8 cellular contexts compared by ENCODE assay signal in the genomic region with DNA sequence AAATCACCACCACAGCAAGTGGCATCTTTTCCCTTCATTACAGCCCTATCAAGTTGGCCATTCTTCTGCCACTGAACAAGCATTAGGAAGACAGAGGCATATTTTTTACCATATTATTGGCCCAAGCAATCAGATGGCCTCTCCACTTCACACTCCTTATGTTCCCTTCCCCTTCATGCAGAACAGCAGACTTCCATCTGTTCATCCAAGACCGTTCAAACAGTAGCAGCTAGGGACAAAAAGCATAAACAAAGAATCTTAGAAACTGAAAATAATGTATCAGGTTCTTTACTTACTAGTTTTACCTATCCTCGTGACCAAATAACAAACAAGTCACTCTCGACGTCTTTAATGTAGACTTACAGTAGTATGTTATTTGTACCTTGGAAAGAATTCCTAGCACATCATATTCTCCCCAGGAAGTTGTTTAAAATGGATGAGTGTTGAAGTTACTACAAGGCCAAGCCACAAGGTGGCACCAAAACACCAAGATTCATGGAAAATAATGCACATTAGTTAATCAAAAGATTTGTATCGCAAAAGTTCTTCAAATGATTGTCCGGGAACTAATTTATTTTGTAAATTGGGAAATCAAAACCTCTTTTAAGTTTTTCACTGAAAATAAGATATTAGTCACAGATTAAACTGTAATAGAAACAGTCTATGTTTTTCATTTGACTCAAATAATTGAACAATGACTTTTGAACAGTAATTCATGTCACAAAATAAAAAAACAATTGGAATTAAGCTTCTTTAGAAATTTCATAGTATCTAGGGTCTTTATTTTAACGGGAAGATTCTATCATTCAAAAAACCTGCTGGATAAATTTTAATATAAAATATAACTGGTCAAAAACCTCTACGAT.
DNase-seq lines count a peak whose midpoint lies in the region; ATAC-seq and TF ChIP-seq lines count a peak whose summit lies in the region.

No MANE protein-coding gene starts in this region.

- H3K4me1 ChIP-seq in H9 (ENCODE audit: insufficient read depth, low read length), result peaks cover 7% of the 10 kb centered on the region; the same call in 1 of the 2 replicates
- no peaks in the 10 kb centered on the region for H3K4me1 ChIP-seq in osteoblast (ENCODE audit: insufficient read depth, low read length)

- H2AK5ac ChIP-seq in H9 (ENCODE audit: insufficient read length, low read length), result no peak overlapping the region

- no peak overlapping the region for H3K27ac ChIP-seq in CD4-positive, alpha-beta T cell (ENCODE audit: low read depth, low read length)
- H3K27ac ChIP-seq in H9 (ENCODE audit: insufficient read length, low read depth, low read length) (no peak overlapping the region), osteoblast (ENCODE audit: low read depth, low read length) (no peak overlapping the region)

- H3K9ac ChIP-seq in H9 (ENCODE audit: extremely low read depth, insufficient read length, low read length), result no peak overlapping the region

- no peak overlapping the region for H3K4ac ChIP-seq in H9 (ENCODE audit: low read depth, low read length)

- peak; percentile 6 to 39 (median 18) for DNase-seq in CD4-positive, alpha-beta T cell
- DNase-seq in H9, result no peak
- peak; percentile 82 for DNase-seq in NCI-H524 treated with DMSO at 0.1 percent for 48 hours (lab: John Stamatoyannopoulos, UW)
- peak; percentile 13 for DNase-seq in activated CD8-positive, alpha-beta memory T cell treated with anti-CD3 and anti-CD28 coated beads, Interleukin-2, amount 50 U/mL, for 24 hours (ENCODE audit: extremely low read depth)
- peak; percentile 47 for DNase-seq in fibroblast of gingiva (ENCODE audit: low read depth)
- peak; percentile 17 for DNase-seq in osteoblast (ENCODE audit: insufficient read length, low spot score, missing footprints)
- DNase-seq in 8988T, result no peak

- no peak overlapping the region for H3T11ph ChIP-seq in H9 (ENCODE audit: low read length)

- H3K18ac ChIP-seq in H9 (ENCODE audit: insufficient read length, low read depth, low read length), result no peak overlapping the region

- H3K23ac ChIP-seq in H9 (ENCODE audit: insufficient read length, low read depth, low read length), result no peak overlapping the region

- peak; percentile 79 for TF ChIP-seq CTCF in CD4-positive, alpha-beta T cell (IDR thresholded peaks at IDR 0.05)
- TF ChIP-seq CTCF in H9 (conservative IDR thresholded peaks at IDR 0.05) (peak; percentile 94), osteoblast (IDR thresholded peaks at IDR 0.05; ENCODE audit: extremely low read depth, low read depth, low read length) (peak; percentile 74)

- no peaks in the 10 kb centered on the region for H3K9me3 Mint-ChIP-seq in CD4-positive, alpha-beta T cell
- no peaks in the 10 kb centered on the region for H3K9me3 Mint-ChIP-seq in H9

- H3K79me1 ChIP-seq in H9 (ENCODE audit: insufficient read depth, low read depth, low read length, poor library complexity, severe bottlenecking), result no peaks in the 10 kb centered on the region

- H4K8ac ChIP-seq in H9 (replicated peaks; ENCODE audit: insufficient read length, low read depth, low read length), result no peak overlapping the region

- H3K36me3 ChIP-seq in osteoblast (ENCODE audit: insufficient read depth, low read length), result peaks cover 5% of the 10 kb centered on the region

- intact Hi-C loops in CD4-positive, alpha-beta T cell (cut with DNase I, micrococcal nuclease), result loop anchor here (1.0 to 5.0 kb wide), 4 partner anchors 666 to 950 kb away; no protein-coding TSS in a partner anchor

- H2BK15ac ChIP-seq in H9 (ENCODE audit: low read depth, low read length), result no peak overlapping the region

- no peak overlapping the region for H2BK120ac ChIP-seq in H9 (ENCODE audit: low read depth, low read length, poor library complexity, severe bottlenecking)

- no peak overlapping the region for H2BK20ac ChIP-seq in H9 (ENCODE audit: low read depth, low read length, poor library complexity, severe bottlenecking)

- H3K79me2 ChIP-seq in H9 (ENCODE audit: insufficient read depth, low read length) (0 out of 2 replicates have a peak, but pooled peaks cover 1% of the 10 kb centered on the region), osteoblast (ENCODE audit: insufficient read depth, low read length) (no peaks in the 10 kb centered on the region)

- H3K4me1 Mint-ChIP-seq in CD4-positive, alpha-beta T cell (ENCODE audit: low read depth), result no peaks in the 10 kb centered on the region
- H3K4me1 Mint-ChIP-seq in H9, result peaks cover 32 to 36% of the 10 kb centered on the region in 2 experiments

- H3K36me3 Mint-ChIP-seq in CD4-positive, alpha-beta T cell (ENCODE audit: low read depth), result peaks cover 44% of the 10 kb centered on the region
- H3K36me3 Mint-ChIP-seq in H9 (ENCODE audit: insufficient read depth in 1 of 3, low read depth in 3 of 3), result peaks cover 0 to 7% (median 0%) of the 10 kb centered on the region in 3 experiments; a peak in 3 of 7 replicates

- H4K20me1 ChIP-seq in H9 (ENCODE audit: control insufficient read depth, insufficient read depth, insufficient read length) (no peaks in the 10 kb centered on the region), osteoblast (ENCODE audit: insufficient read depth, low read length) (no peaks in the 10 kb centered on the region)

- no CpG with 5 or more reads among the region's 8 CpGs for WGBS in H9 (ENCODE audit: extremely low coverage, insufficient read length, low lambda C conversion rate)

- no peaks in the 10 kb centered on the region for H3K9me3 ChIP-seq in CD4-positive, alpha-beta T cell (ENCODE audit: control insufficient read depth, low read length)
- H3K9me3 ChIP-seq in H9 (ENCODE audit: control insufficient read depth, low read depth, low read length), result no peaks in the 10 kb centered on the region
- no peaks in the 10 kb centered on the region for H3K9me3 ChIP-seq in osteoblast (ENCODE audit: low read depth, low read length)

- POLR2A ChIA-PET in CD4-positive, alpha-beta T cell (lab: Charles Lee), result interaction anchor here (0.5 kb wide), 1 partner anchor 1766 kb away, joined by 3 read pairs; no protein-coding TSS in a partner anchor

- no peak overlapping the region for H3K56ac ChIP-seq in H9 (ENCODE audit: insufficient read length, low read depth, low read length)

- H3K27me3 ChIP-seq in CD4-positive, alpha-beta T cell (ENCODE audit: control insufficient read depth, insufficient read depth, low read length), result no peaks in the 10 kb centered on the region
- no peaks in the 10 kb centered on the region for H3K27me3 ChIP-seq in H9 (ENCODE audit: insufficient read depth, low read length)
- H3K27me3 ChIP-seq in osteoblast (ENCODE audit: insufficient read depth, low read length), result no peaks in the 10 kb centered on the region

- no peak overlapping the region for H3K27ac Mint-ChIP-seq in CD4-positive, alpha-beta T cell
- peak overlapping the region in 2 of 3 experiments; percentile 19 to 27; a peak in 1 of 7 replicates for H3K27ac Mint-ChIP-seq in H9

- H4K5ac ChIP-seq in H9 (ENCODE audit: insufficient read length, low read depth, low read length), result no peak overlapping the region

- CTCF ChIA-PET in CD4-positive, alpha-beta T cell (lab: Charles Lee), result interaction anchor here (1.0 kb wide), 1 partner anchor 11 kb away, joined by 3 read pairs; no protein-coding TSS in a partner anchor

- H3K14ac ChIP-seq in H9 (ENCODE audit: insufficient read depth, low read length), result no peak overlapping the region

- H3K23me2 ChIP-seq in H9 (ENCODE audit: insufficient read length, low read depth, low read length, poor library complexity, severe bottlenecking), result no peaks in the 10 kb centered on the region

- no peak overlapping the region for H3K4me3 Mint-ChIP-seq in CD4-positive, alpha-beta T cell
- no peak overlapping the region for H3K4me3 Mint-ChIP-seq in H9

- no peaks in the 10 kb centered on the region for H3K27me3 Mint-ChIP-seq in CD4-positive, alpha-beta T cell
- H3K27me3 Mint-ChIP-seq in H9 (ENCODE audit: low read depth), result no peaks in the 10 kb centered on the region

- H2AFZ ChIP-seq in H9 (ENCODE audit: low read length) (no peak overlapping the region), osteoblast (ENCODE audit: low read length) (no peak overlapping the region)

- peak; percentile 29 for ATAC-seq in CD4-positive, alpha-beta T cell (ENCODE audit: poor library complexity)
- no peak for ATAC-seq in HG03432 (IDR thresholded peaks at IDR 0.05; ENCODE audit: unreplicated experiment)

- H2BK12ac ChIP-seq in H9 (ENCODE audit: insufficient read length, low read depth, low read length), result no peak overlapping the region

- no peak overlapping the region for H2BK5ac ChIP-seq in H9 (ENCODE audit: insufficient read length, low read length)

- no peak overlapping the region for H3K4me3 ChIP-seq in osteoblast (ENCODE audit: insufficient read depth, low read length)

- no peak overlapping the region for H4K91ac ChIP-seq in H9 (ENCODE audit: insufficient read length, low read depth, low read length)

- H3K4me2 ChIP-seq in H9 (ENCODE audit: insufficient read depth, insufficient read length, low read length) (no peak overlapping the region), osteoblast (ENCODE audit: insufficient read depth, low read length) (no peak overlapping the region)

Comparison
In these comparisons a context has a peak if more than half of its experiments do, and no peak if none do; other contexts are left out.
1. DNase-seq: peak in CD4-positive, alpha-beta T cell (10 of 10), NCI-H524 treated with DMSO at 0.1 percent for 48 hours (single experiment), activated CD8-positive, alpha-beta memory T cell treated with anti-CD3 and anti-CD28 coated beads, Interleukin-2, amount 50 U/mL, for 24 hours (single experiment), fibroblast of gingiva (single experiment) and osteoblast (single experiment); none in H9 (single experiment) and 8988T (single experiment).
2. Peak in every context shown above with its lines, with median percentiles within 50 percentile points of each other: CTCF ChIP-seq.